In genomic region chr19:34428549-34429285, GRCh38 we compare ENCODE assay signal across 8 cellular contexts. TPM values are rescaled to one million over a fixed set of nuclear protein-coding genes. Genes with fewer than 3 reads are reported as not detected.
DNase-seq lines count a peak whose midpoint lies in the region; ATAC-seq and TF ChIP-seq lines count a peak whose summit lies in the region.

No MANE protein-coding gene starts in this region.

- peaks cover 20% of the 10 kb centered on the region for H3K4me1 Mint-ChIP-seq in WTC11

- peaks cover 0 to 12% of the 10 kb centered on the region in 2 donors for H3K36me3 ChIP-seq in mucosa of rectum (ENCODE audit: control insufficient read depth in 2 of 2, insufficient read depth in 2 of 2, low read length in 2 of 2)
- H3K36me3 ChIP-seq in thoracic aorta: no peaks in the 10 kb centered on the region

- H3K9me3 ChIP-seq in mucosa of rectum (ENCODE audit: control insufficient read depth in 2 of 2, low read length in 2 of 2) (no peaks in the 10 kb centered on the region), thoracic aorta (no peaks in the 10 kb centered on the region)

- H3K27ac Mint-ChIP-seq in WTC11: peak overlapping the region; percentile 61

- H3K27ac ChIP-seq in mucosa of rectum (ENCODE audit: low read depth in 2 of 2, low read length in 2 of 2) (peak overlapping the region; percentile 74 to 77), thoracic aorta (peak overlapping the region; percentile 94 to 98)

- no peaks in the 10 kb centered on the region for H3K27me3 Mint-ChIP-seq in WTC11 (ENCODE audit: low read depth)

- H3K4me3 ChIP-seq in epithelial cell of esophagus (ENCODE audit: low read length): peak overlapping the region; percentile 84
- H3K4me3 ChIP-seq in mucosa of rectum (ENCODE audit: low read length in 2 of 2): peak overlapping the region; percentile 86 to 95
- peak overlapping the region; percentile 98 for H3K4me3 ChIP-seq in thoracic aorta

- peak overlapping the region; percentile 69 to 84 for H3K9ac ChIP-seq in mucosa of rectum (ENCODE audit: low read depth in 1 of 2, low read length in 2 of 2)

- H3K4me3 Mint-ChIP-seq in WTC11: peak overlapping the region; percentile 91

- no peaks in the 10 kb centered on the region for H3K9me3 Mint-ChIP-seq in WTC11

- H3K36me3 Mint-ChIP-seq in WTC11: peaks cover 27% of the 10 kb centered on the region

- TF ChIP-seq CTCF in WTC11 (IDR thresholded peaks at IDR 0.05): no peak
- no peak for TF ChIP-seq CTCF in epithelial cell of esophagus (IDR thresholded peaks at IDR 0.05; ENCODE audit: insufficient read depth, low read depth, low read length, missing control alignments)
- no peak for TF ChIP-seq CTCF in thoracic aorta (IDR thresholded peaks at IDR 0.05)

- H3K27me3 ChIP-seq in mucosa of rectum (ENCODE audit: control insufficient read depth in 2 of 2, insufficient read depth in 2 of 2, low read length in 2 of 2) (no peaks in the 10 kb centered on the region), thoracic aorta (replicated peaks; ENCODE audit: insufficient read depth) (no peaks in the 10 kb centered on the region)

- peaks cover 4 to 5% of the 10 kb centered on the region in 2 donors for H3K4me1 ChIP-seq in mucosa of rectum (ENCODE audit: control insufficient read depth in 2 of 2, insufficient read depth in 2 of 2, low read length in 2 of 2)
- H3K4me1 ChIP-seq in thoracic aorta (ENCODE audit: control insufficient read depth in 1 of 2, low read depth in 2 of 2): peaks cover 33 to 49% of the 10 kb centered on the region in 2 donors

- POLR2A ChIA-PET in WTC11 (lab: Charles Lee): interaction anchor here (0.6 to 0.7 kb wide), 4 partner anchors 41 to 110 kb away, joined by 3 to 8 read pairs (median 4); no protein-coding TSS in a partner anchor

- CTCF ChIA-PET in WTC11 (lab: Charles Lee): interaction anchor here (0.5 to 0.6 kb wide), 2 partner anchors 202 to 250 kb away, joined by 3 to 4 read pairs; no protein-coding TSS in a partner anchor

- ATAC-seq in GM21381 (IDR thresholded peaks at IDR 0.05; ENCODE audit: unreplicated experiment) (peak; percentile 55), WTC11 (peak; percentile 22), thoracic aorta (ENCODE audit: insufficient number of reproducible peaks, low FRiP score, low read depth) (peak; percentile 40)

- DNase-seq in EH (ENCODE audit: low read depth): peak; percentile 49
- DNase-seq in HUDEP-2 (lab: John Stamatoyannopoulos, UW; ENCODE audit: unreplicated experiment in 76 of 76): peak in 52 of 76 experiments; percentile 4 to 95 (median 41)
- no peak for DNase-seq in WTC11 (ENCODE audit: low spot score)
- DNase-seq in epithelial cell of esophagus (ENCODE audit: low read depth): peak; percentile 58
- no peak for DNase-seq in thoracic aorta (ENCODE audit: low spot score)
- DNase-seq in activated CD8-positive, alpha-beta memory T cell treated with anti-CD3 and anti-CD28 coated beads, Interleukin-2, amount 50 U/mL, for 48 hours: no peak

TF ChIP-seq in WTC11, 78 proteins besides CTCF, POLR2A, EP300 and RAD21:
- no peak for TF ChIP-seq KAT7 (CRISPR knock-in tag; IDR thresholded peaks at IDR 0.05; ENCODE audit: borderline replicate concordance)
- TF ChIP-seq AFF4 (CRISPR knock-in tag; IDR thresholded peaks at IDR 0.05; ENCODE audit: borderline replicate concordance): no peak
- 0 out of 2 replicates have a peak, but pooled peaks have one; percentile 10 for TF ChIP-seq TEAD1 (CRISPR knock-in tag; IDR thresholded peaks at IDR 0.05)
- peak; percentile 12; the same call in 1 of the 2 replicates for TF ChIP-seq USF1 (CRISPR knock-in tag; IDR thresholded peaks at IDR 0.05)
- 0 out of 2 replicates have a peak, but pooled peaks have one; percentile 9 for TF ChIP-seq RELA (CRISPR knock-in tag; IDR thresholded peaks at IDR 0.05; ENCODE audit: borderline replicate concordance)
- no peak for TF ChIP-seq ZNF416 (CRISPR knock-in tag; IDR thresholded peaks at IDR 0.05)
TF ChIP-seq in WTC11: peak in this region for 3.

RNA-seq across cellular contexts. Expression of gene UBA2, which starts 0.5 kb away (rescaled TPM):
- 156 to 163 TPM (median 162 TPM) in 3 replicates for total RNA-seq in WTC11 (2021)
- 100 to 1,000 TPM; 105 to 107 TPM for total RNA-seq in thoracic aorta

RNA-seq across cellular contexts. Expression of gene PDCD2L, which starts 24.5 kb away (rescaled TPM):
- total RNA-seq in WTC11 (2021) (38.0 to 43.4 TPM (median 41.2 TPM) in 3 replicates), thoracic aorta (10 to 100 TPM in 1 of 2 donors, 1 to 10 TPM in 1; 6.2 to 12.8 TPM)

RNA-seq across cellular contexts. Expression of gene WTIP, which starts 52.8 kb away (rescaled TPM):
- total RNA-seq in WTC11 (2021): 14.3 to 18.1 TPM (median 16.0 TPM) in 3 replicates
- 100 to 1,000 TPM; 110 to 175 TPM for total RNA-seq in thoracic aorta

Comparison
In these comparisons a context has a peak if more than half of its experiments do, and no peak if none do; other contexts are left out.
1. DNase-seq: peak in EH (single experiment), HUDEP-2 (52 of 76) and epithelial cell of esophagus (single experiment); none in WTC11 (single experiment), thoracic aorta (single experiment) and activated CD8-positive, alpha-beta memory T cell treated with anti-CD3 and anti-CD28 coated beads, Interleukin-2, amount 50 U/mL, for 48 hours (single experiment).
2. Peak in every context shown above with its lines, with median percentiles within 50 percentile points of each other: ATAC-seq and H3K4me3 ChIP-seq.